1 cellular context compared by ENCODE assay signal in the genomic region with DNA sequence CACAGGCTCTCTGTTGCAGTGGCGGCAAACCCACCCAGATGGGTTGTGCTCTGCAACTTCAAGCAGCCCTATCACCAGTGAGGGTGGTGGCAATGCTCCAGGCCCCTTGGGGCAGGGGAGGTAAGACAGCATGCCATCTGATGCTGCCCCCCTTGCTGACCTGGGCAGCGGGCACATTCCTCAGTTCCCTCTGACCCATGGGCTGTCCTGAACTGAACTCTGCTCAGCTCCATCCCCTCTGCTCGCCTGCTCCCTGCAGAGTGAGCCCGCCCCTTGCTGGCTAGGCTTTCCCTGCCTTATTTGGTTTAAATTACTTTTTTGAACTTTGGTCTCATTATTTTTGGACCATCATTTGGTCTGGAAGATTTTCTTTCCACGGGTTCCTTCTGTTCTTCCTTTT.
A peak's percentile ranks its signal among the peaks of the same experiment; 100 is the strongest.
TF ChIP-seq lines count a peak whose summit lies in the region.

No MANE protein-coding gene starts in this region.

TF ChIP-seq in liver, 16 proteins besides CTCF, POLR2A, EP300 and RAD21 (continued from another document):
- no peak for TF ChIP-seq TAF1 (conservative IDR thresholded peaks at IDR 0.05)
- no peak for TF ChIP-seq HNF4A (conservative IDR thresholded peaks at IDR 0.05)
- TF ChIP-seq SP1 (IDR thresholded peaks at IDR 0.05), result peak; percentile 24
- peak; percentile 70 for TF ChIP-seq NR2F2 (IDR thresholded peaks at IDR 0.05)
- TF ChIP-seq RXRA (IDR thresholded peaks at IDR 0.05), result peak; percentile 37 to 42
- no peak for TF ChIP-seq FOXA1 (IDR thresholded peaks at IDR 0.05)
- TF ChIP-seq, protein P1, sequence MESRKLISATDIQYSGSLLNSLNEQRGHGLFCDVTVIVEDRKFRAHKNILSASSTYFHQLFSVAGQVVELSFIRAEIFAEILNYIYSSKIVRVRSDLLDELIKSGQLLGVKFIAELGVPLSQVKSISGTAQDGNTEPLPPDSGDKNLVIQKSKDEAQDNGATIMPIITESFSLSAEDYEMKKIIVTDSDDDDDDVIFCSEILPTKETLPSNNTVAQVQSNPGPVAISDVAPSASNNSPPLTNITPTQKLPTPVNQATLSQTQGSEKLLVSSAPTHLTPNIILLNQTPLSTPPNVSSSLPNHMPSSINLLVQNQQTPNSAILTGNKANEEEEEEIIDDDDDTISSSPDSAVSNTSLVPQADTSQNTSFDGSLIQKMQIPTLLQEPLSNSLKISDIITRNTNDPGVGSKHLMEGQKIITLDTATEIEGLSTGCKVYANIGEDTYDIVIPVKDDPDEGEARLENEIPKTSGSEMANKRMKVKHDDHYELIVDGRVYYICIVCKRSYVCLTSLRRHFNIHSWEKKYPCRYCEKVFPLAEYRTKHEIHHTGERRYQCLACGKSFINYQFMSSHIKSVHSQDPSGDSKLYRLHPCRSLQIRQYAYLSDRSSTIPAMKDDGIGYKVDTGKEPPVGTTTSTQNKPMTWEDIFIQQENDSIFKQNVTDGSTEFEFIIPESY (IDR thresholded peaks at IDR 0.05), result no peak
